ENCODE assay signal across 14 cellular contexts in genomic region chr7:11332186-11332864, GRCh38.
DNase-seq lines count a peak whose midpoint lies in the region; ATAC-seq and TF ChIP-seq lines count a peak whose summit lies in the region.
"Had no signal": no experiment of that assay in that cellular context is flagged by ENCODE, and none has a peak within 500 bp of the region (broad histone marks: within the 10 kb centered on the region; RNA-seq: fewer than 3 reads in every experiment).

No MANE protein-coding gene starts in this region.

- no peak for TF ChIP-seq CTCF in WERI-Rb-1 (IDR thresholded peaks at IDR 0.05; ENCODE audit: low read depth, low read length)

- peak overlapping the region; percentile 97 for H3K27ac ChIP-seq in Karpas-422 (ENCODE audit: low read length)
- H3K27ac ChIP-seq in WERI-Rb-1, result no peak overlapping the region
- H3K27ac ChIP-seq: prostate gland, uterus had no signal

- H3K36me3 ChIP-seq in Karpas-422 (ENCODE audit: insufficient read depth, low read length), result peaks cover 6% of the 10 kb centered on the region; the same call in 1 of the 2 replicates
- no peaks in the 10 kb centered on the region for H3K36me3 ChIP-seq in WERI-Rb-1
- H3K36me3 ChIP-seq: prostate gland, uterus had no signal

- no peaks in the 10 kb centered on the region for H3K27me3 ChIP-seq in Karpas-422 (ENCODE audit: low read length)
- no peaks in the 10 kb centered on the region for H3K27me3 ChIP-seq in WERI-Rb-1 (ENCODE audit: insufficient read depth, low read depth, severe bottlenecking)
- H3K27me3 ChIP-seq: uterus had no signal

- H3K9me3 ChIP-seq in Karpas-422 (ENCODE audit: low read length) (peaks cover 4% of the 10 kb centered on the region; the same call in 1 of the 2 replicates), WERI-Rb-1 (ENCODE audit: severe bottlenecking) (no peaks in the 10 kb centered on the region)
- H3K9me3 ChIP-seq: prostate gland, uterus had no signal

- H3K9me2 ChIP-seq in Karpas-422 (replicated peaks; ENCODE audit: insufficient read depth, low read length), result no peaks in the 10 kb centered on the region

- no peak overlapping the region for H3K9ac ChIP-seq in Karpas-422 (ENCODE audit: low read length)

- ATAC-seq in GM18858 (IDR thresholded peaks at IDR 0.05; ENCODE audit: unreplicated experiment), result peak; percentile 95
- ATAC-seq in GM19468 (IDR thresholded peaks at IDR 0.05; ENCODE audit: extremely low read depth, unreplicated experiment), result peak; percentile 73
- ATAC-seq in HG02970 (IDR thresholded peaks at IDR 0.05; ENCODE audit: low FRiP score, unreplicated experiment), result peak; percentile 78
- no peak for ATAC-seq in esophagus mucosa

- DNase-seq in Karpas-422, result no peak
- DNase-seq in WERI-Rb-1, result no peak
- DNase-seq in AML-193 (lab: John Stamatoyannopoulos, UW), result no peak
- DNase-seq in stimulated activated CD4-positive, alpha-beta T cell treated with anti-CD3 and anti-CD28 coated beads, Interleukin-15, amount 100 ng/mL, for 24 hours, result no peak
- DNase-seq: activated CD4-positive, alpha-beta T cell treated with anti-CD3 and anti-CD28 coated beads, Interleukin-2, amount 50 U/mL, for 4 hours; head of caudate nucleus; NCI-H446 treated with DMSO at 0.1 percent for 48 hours; SHP77; uterus had no signal

- H3K4me3 ChIP-seq in Karpas-422 (ENCODE audit: low read length) (no peak overlapping the region), WERI-Rb-1 (ENCODE audit: low read depth, low read length) (no peak overlapping the region)
- H3K4me3 ChIP-seq: prostate gland, uterus had no signal

- H3K4me2 ChIP-seq in Karpas-422 (ENCODE audit: low read depth, low read length, poor library complexity, severe bottlenecking), result no peak overlapping the region

- H3K4me1 ChIP-seq in Karpas-422 (ENCODE audit: low read length), result peaks cover 60% of the 10 kb centered on the region
- H3K4me1 ChIP-seq: prostate gland, uterus had no signal

- no peaks in the 10 kb centered on the region for H4K20me1 ChIP-seq in Karpas-422 (ENCODE audit: insufficient read depth, low read depth, low read length)

- H2AFZ ChIP-seq in Karpas-422 (ENCODE audit: low read length), result no peak overlapping the region

- no peaks in the 10 kb centered on the region for H3K79me2 ChIP-seq in Karpas-422 (ENCODE audit: low read length)
